ENCODE assay signal across 9 cellular contexts in genomic region chr1:22129501-22130117, GRCh38. TPM values are rescaled to one million over a fixed set of nuclear protein-coding genes. Genes with fewer than 3 reads are reported as not detected.
"Had no signal": no experiment of that assay in that cellular context is flagged by ENCODE, and none has a peak within 500 bp of the region (broad histone marks: within the 10 kb centered on the region; RNA-seq: fewer than 3 reads in every experiment).

No MANE protein-coding gene starts in this region.

- H3K27ac ChIP-seq: GM23248, HL-60 had no signal

- H3K4me3 Mint-ChIP-seq: H9, HFFc6 had no signal

- H3K9me3 Mint-ChIP-seq: H9, HFFc6, IgD-negative memory B cell had no signal

- H3K4me3 ChIP-seq: GM23248 had no signal

- DNase-seq: GM23248, GOT3, H9, HCEC 1CT, HFFc6, KBM-7 had no signal

- H3K27me3 Mint-ChIP-seq: IgD-negative memory B cell had no signal

- ATAC-seq: HepG2 had no signal

- H3K36me3 Mint-ChIP-seq: IgD-negative memory B cell had no signal

- H2AFZ ChIP-seq: GM23248 had no signal

- H3K27ac Mint-ChIP-seq: H9, HFFc6, IgD-negative memory B cell had no signal

RNA-seq across cellular contexts. Expression of gene WNT4, which starts 13.3 kb away (rescaled TPM):
- total RNA-seq: HepG2, HFFc6 had no signal
